1 cellular context compared by ENCODE assay signal in genomic region chr20:288956-289692, GRCh38.
TF ChIP-seq lines count a peak whose summit lies in the region.

No MANE protein-coding gene starts in this region.

TF ChIP-seq in HepG2, 621 proteins besides CTCF, POLR2A, EP300 and RAD21:
- TF ChIP-seq, protein P1, sequence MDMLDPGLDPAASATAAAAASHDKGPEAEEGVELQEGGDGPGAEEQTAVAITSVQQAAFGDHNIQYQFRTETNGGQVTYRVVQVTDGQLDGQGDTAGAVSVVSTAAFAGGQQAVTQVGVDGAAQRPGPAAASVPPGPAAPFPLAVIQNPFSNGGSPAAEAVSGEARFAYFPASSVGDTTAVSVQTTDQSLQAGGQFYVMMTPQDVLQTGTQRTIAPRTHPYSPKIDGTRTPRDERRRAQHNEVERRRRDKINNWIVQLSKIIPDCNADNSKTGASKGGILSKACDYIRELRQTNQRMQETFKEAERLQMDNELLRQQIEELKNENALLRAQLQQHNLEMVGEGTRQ (IDR thresholded peaks at IDR 0.05; ENCODE audit: low read depth, low read length): no peak
- TF ChIP-seq, protein P1 (CRISPR knock-in tag; IDR thresholded peaks at IDR 0.05; ENCODE audit: borderline replicate concordance): peak; percentile 53; the same call in 1 of the 2 replicates
- 0 out of 2 replicates have a peak, but pooled peaks have one; percentile 1 for TF ChIP-seq ZMYM3 (CRISPR knock-in tag; IDR thresholded peaks at IDR 0.05)
- TF ChIP-seq ZNF354B (CRISPR knock-in tag; IDR thresholded peaks at IDR 0.05): peak; percentile 78; the same call in 1 of the 2 replicates
- peak; percentile 15; the same call in 1 of the 2 replicates for TF ChIP-seq PATZ1 (CRISPR knock-in tag; IDR thresholded peaks at IDR 0.05)
- peak; percentile 90 for TF ChIP-seq THAP11 (CRISPR knock-in tag; IDR thresholded peaks at IDR 0.05)
- 0 out of 2 replicates have a peak, but pooled peaks have one; percentile 16 for TF ChIP-seq ZNF772 (CRISPR knock-in tag; IDR thresholded peaks at IDR 0.05)
- TF ChIP-seq ZNF333 (CRISPR knock-in tag; IDR thresholded peaks at IDR 0.05; ENCODE audit: borderline replicate concordance): peak; percentile 97; the same call in 1 of the 2 replicates
- TF ChIP-seq MAFG (CRISPR knock-in tag; IDR thresholded peaks at IDR 0.05): no peak
- 0 out of 2 replicates have a peak, but pooled peaks have one; percentile 52 for TF ChIP-seq EHMT2 (IDR thresholded peaks at IDR 0.05; ENCODE audit: borderline replicate concordance, low read depth, low read length)
- no peak for TF ChIP-seq TOE1 (CRISPR knock-in tag; IDR thresholded peaks at IDR 0.05)
- TF ChIP-seq ZNF143 (CRISPR knock-in tag; IDR thresholded peaks at IDR 0.05): peak; percentile 82
- TF ChIP-seq SMAD1 (CRISPR knock-in tag; IDR thresholded peaks at IDR 0.05; ENCODE audit: borderline replicate concordance, low read depth): no peak
- TF ChIP-seq ZNF7 (CRISPR knock-in tag; IDR thresholded peaks at IDR 0.05): peak; percentile 74
